ENCODE assay signal across 1 cellular context in the genomic region with DNA sequence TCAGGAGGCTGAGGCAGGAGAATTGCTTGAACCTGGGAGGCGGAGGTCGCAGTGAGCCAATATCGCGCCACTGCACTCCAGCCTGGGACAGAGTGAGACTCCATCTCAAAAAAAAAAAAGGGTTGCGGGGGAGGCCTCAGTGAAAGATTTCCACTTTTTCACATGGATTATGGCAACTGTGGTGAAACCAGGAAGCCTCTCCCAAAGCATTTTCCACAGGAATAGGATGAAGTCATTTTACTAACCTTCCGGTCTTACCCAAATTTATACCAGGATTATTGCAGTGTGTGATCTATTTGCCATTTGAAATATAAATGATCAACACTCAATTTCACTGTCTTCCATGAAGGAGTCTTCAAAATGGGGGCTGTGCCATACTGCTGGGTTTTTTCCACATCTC.
TF ChIP-seq lines count a peak whose summit lies in the region.

No MANE protein-coding gene starts in this region.

TF ChIP-seq in HCT116, 20 proteins besides CTCF, POLR2A, EP300 and RAD21 (continued from another document):
- TF ChIP-seq TCF7L2 (IDR thresholded peaks at IDR 0.05; ENCODE audit: borderline replicate concordance, extremely low read depth, insufficient read depth, insufficient read length) (no peak), ZNF274 (IDR thresholded peaks at IDR 0.05; ENCODE audit: low read depth, low read length) (no peak), ZFX (IDR thresholded peaks at IDR 0.05) (no peak), SIN3A (IDR thresholded peaks at IDR 0.05; ENCODE audit: low read depth) (no peak), ELF1 (IDR thresholded peaks at IDR 0.05; ENCODE audit: borderline replicate concordance, low read depth) (no peak), EZH2 (IDR thresholded peaks at IDR 0.05) (no peak), SP1 (IDR thresholded peaks at IDR 0.05; ENCODE audit: low read depth) (no peak), YY1 (IDR thresholded peaks at IDR 0.05; ENCODE audit: extremely low read depth, insufficient replicate concordance, low read depth, low read length) (no peak)
- TF ChIP-seq, protein P1, sequence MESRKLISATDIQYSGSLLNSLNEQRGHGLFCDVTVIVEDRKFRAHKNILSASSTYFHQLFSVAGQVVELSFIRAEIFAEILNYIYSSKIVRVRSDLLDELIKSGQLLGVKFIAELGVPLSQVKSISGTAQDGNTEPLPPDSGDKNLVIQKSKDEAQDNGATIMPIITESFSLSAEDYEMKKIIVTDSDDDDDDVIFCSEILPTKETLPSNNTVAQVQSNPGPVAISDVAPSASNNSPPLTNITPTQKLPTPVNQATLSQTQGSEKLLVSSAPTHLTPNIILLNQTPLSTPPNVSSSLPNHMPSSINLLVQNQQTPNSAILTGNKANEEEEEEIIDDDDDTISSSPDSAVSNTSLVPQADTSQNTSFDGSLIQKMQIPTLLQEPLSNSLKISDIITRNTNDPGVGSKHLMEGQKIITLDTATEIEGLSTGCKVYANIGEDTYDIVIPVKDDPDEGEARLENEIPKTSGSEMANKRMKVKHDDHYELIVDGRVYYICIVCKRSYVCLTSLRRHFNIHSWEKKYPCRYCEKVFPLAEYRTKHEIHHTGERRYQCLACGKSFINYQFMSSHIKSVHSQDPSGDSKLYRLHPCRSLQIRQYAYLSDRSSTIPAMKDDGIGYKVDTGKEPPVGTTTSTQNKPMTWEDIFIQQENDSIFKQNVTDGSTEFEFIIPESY (IDR thresholded peaks at IDR 0.05; ENCODE audit: extremely low read depth, insufficient replicate concordance, low read length) = no peak
